Comparison of ENCODE assay signal across 3 cellular contexts in the genomic region with DNA sequence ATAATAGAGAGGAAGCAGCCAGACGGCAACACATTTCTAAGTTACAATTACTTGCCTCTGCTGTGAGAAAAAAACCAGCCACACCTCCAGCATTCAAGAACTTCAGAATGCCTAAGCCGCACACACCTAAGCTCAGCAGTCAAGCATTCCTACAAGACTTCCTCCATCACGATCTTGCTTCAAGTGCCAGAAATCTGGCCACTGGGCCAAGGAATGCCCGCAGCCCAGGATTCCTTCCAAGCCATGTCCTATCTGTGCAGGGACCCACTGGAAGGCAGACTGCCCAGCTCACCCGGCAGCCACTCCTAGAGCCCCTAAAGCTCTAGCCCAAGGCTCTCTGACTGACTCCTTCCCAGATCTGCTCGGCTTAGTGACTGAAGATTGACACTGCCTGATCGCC. TPM values are rescaled to one million over a fixed set of nuclear protein-coding genes. Genes with fewer than 3 reads are reported as not detected.
"Had no signal": no experiment of that assay in that cellular context is flagged by ENCODE, and none has a peak within 500 bp of the region (broad histone marks: within the 10 kb centered on the region; RNA-seq: fewer than 3 reads in every experiment).

No MANE protein-coding gene starts in this region.

RNA-seq across cellular contexts. Expression of a gene that starts 58.1 kb away (rescaled TPM):
- total RNA-seq: LHCN-M2, M059J, MCF 10A had no signal
